ENCODE assay signal across 28 cellular contexts in genomic region chr12:2019126-2019525, GRCh38.
"Had no signal": no experiment of that assay in that cellular context is flagged by ENCODE, and none has a peak within 500 bp of the region (broad histone marks: within the 10 kb centered on the region; RNA-seq: fewer than 3 reads in every experiment).

No MANE protein-coding gene starts in this region.

- H3K4me3 ChIP-seq: neural progenitor cell, ovary, psoas muscle, right lobe of liver, sigmoid colon, stomach, thoracic aorta, thyroid gland, tibial nerve, upper lobe of left lung had no signal

- H3K27me3 ChIP-seq: neural progenitor cell, ovary, right lobe of liver, sigmoid colon, stomach, thyroid gland, tibial nerve, upper lobe of left lung had no signal

- H3K27ac ChIP-seq: neural progenitor cell, ovary, parathyroid adenoma, psoas muscle, right lobe of liver, stomach, thoracic aorta, thyroid gland, tibial nerve, upper lobe of left lung had no signal

- H2AFZ ChIP-seq: parathyroid adenoma had no signal

- H3K9me3 ChIP-seq: psoas muscle, right lobe of liver, sigmoid colon, stomach, thoracic aorta, thyroid gland, tibial nerve, upper lobe of left lung had no signal

- H3K4me1 Mint-ChIP-seq: naive B cell; naive thymus-derived CD8-positive, alpha-beta T cell; stimulated activated naive B cell treated with anti-CD40 and anti-IgM and Interleukin-4, amounts not matched to agents 10 μg/mL and 1 μg/mL and 100 μg/mL, for 72 hours had no signal

- H3K9ac ChIP-seq: neural progenitor cell, parathyroid adenoma had no signal

- H3K4me3 Mint-ChIP-seq: naive thymus-derived CD8-positive, alpha-beta T cell; natural killer cell treated with Interleukin-12 subunit alpha and Interleukin-12 subunit beta and Interleukin-15 and Interleukin-18, amount 100 ng/mL, for 72 hours; neural progenitor cell; stimulated activated effector memory CD8-positive, alpha-beta T cell treated with anti-CD3 and anti-CD28 coated beads, Interleukin-12 subunit alpha, Interleukin-12 subunit beta, amount 100 ng/mL, for 72 hours; stimulated activated naive B cell treated with anti-CD40 and anti-IgM and Interleukin-4, amounts not matched to agents 10 μg/mL and 1 μg/mL and 100 μg/mL, for 72 hours had no signal

- DNase-seq: naive B cell; naive thymus-derived CD8-positive, alpha-beta T cell; occipital lobe; posterior cingulate gyrus; psoas muscle; right cardiac atrium; right lobe of liver; sigmoid colon; small intestine; stimulated activated CD4-positive, alpha-beta T cell treated with anti-CD3 and anti-CD28 coated beads, Interleukin-15, amount 100 ng/mL, for 24 hours; stimulated activated CD4-positive, alpha-beta T cell treated with anti-CD3 and anti-CD28 coated beads, Interleukin-2, amount 100 ng/mL, for 24 hours; stimulated activated CD4-positive, alpha-beta T cell treated with anti-CD3 and anti-CD28 coated beads, Interleukin-2, amount 100 ng/mL, for 48 hours; stimulated activated CD4-positive, alpha-beta T cell treated with anti-CD3 and anti-CD28 coated beads, Interleukin-4, amount 100 ng/mL, for 24 hours; stimulated activated naive B cell treated with anti-CD40 and anti-IgM and Interleukin-4, amounts not matched to agents 10 μg/mL and 1 μg/mL and 100 μg/mL, for 72 hours; stimulated activated naive CD4-positive, alpha-beta T cell treated with Interleukin-2 at 50 U/mL for 16 hours; stomach; trophoblast cell; upper lobe of left lung had no signal

- ATAC-seq: naive thymus-derived CD8-positive, alpha-beta T cell; natural killer cell treated with Interleukin-12 subunit alpha and Interleukin-12 subunit beta and Interleukin-15 and Interleukin-18, amount 100 ng/mL, for 72 hours; psoas muscle; right cardiac atrium; right lobe of liver; stimulated activated effector memory CD8-positive, alpha-beta T cell treated with anti-CD3 and anti-CD28 coated beads, Interleukin-12 subunit alpha, Interleukin-12 subunit beta, amount 100 ng/mL, for 72 hours; stimulated activated naive B cell treated with anti-CD40 and anti-IgM and Interleukin-4, amounts not matched to agents 10 μg/mL and 1 μg/mL and 100 μg/mL, for 72 hours had no signal

- H3K9me3 Mint-ChIP-seq: natural killer cell treated with Interleukin-12 subunit alpha and Interleukin-12 subunit beta and Interleukin-15 and Interleukin-18, amount 100 ng/mL, for 72 hours; neural progenitor cell; stimulated activated effector memory CD8-positive, alpha-beta T cell treated with anti-CD3 and anti-CD28 coated beads, Interleukin-12 subunit alpha, Interleukin-12 subunit beta, amount 100 ng/mL, for 72 hours; stimulated activated naive B cell treated with anti-CD40 and anti-IgM and Interleukin-4, amounts not matched to agents 10 μg/mL and 1 μg/mL and 100 μg/mL, for 72 hours had no signal

- H3K4me2 ChIP-seq: neural progenitor cell had no signal

- H3K79me2 ChIP-seq: parathyroid adenoma had no signal

- H3K36me3 ChIP-seq: neural progenitor cell, ovary, right lobe of liver, sigmoid colon, stomach, thoracic aorta, thyroid gland, tibial nerve, upper lobe of left lung had no signal

- FAIRE-seq: small intestine, urothelium cell line had no signal

- H3K36me3 Mint-ChIP-seq: naive B cell; natural killer cell treated with Interleukin-12 subunit alpha and Interleukin-12 subunit beta and Interleukin-15 and Interleukin-18, amount 100 ng/mL, for 72 hours; neural progenitor cell; stimulated activated effector memory CD8-positive, alpha-beta T cell treated with anti-CD3 and anti-CD28 coated beads, Interleukin-12 subunit alpha, Interleukin-12 subunit beta, amount 100 ng/mL, for 72 hours; stimulated activated naive B cell treated with anti-CD40 and anti-IgM and Interleukin-4, amounts not matched to agents 10 μg/mL and 1 μg/mL and 100 μg/mL, for 72 hours had no signal

- H3K27ac Mint-ChIP-seq: naive B cell; naive thymus-derived CD8-positive, alpha-beta T cell; natural killer cell treated with Interleukin-12 subunit alpha and Interleukin-12 subunit beta and Interleukin-15 and Interleukin-18, amount 100 ng/mL, for 72 hours; neural progenitor cell; progenitor cell of endocrine pancreas; stimulated activated naive B cell treated with anti-CD40 and anti-IgM and Interleukin-4, amounts not matched to agents 10 μg/mL and 1 μg/mL and 100 μg/mL, for 72 hours had no signal
